Comparison of ENCODE assay signal across 8 cellular contexts in the genomic region with DNA sequence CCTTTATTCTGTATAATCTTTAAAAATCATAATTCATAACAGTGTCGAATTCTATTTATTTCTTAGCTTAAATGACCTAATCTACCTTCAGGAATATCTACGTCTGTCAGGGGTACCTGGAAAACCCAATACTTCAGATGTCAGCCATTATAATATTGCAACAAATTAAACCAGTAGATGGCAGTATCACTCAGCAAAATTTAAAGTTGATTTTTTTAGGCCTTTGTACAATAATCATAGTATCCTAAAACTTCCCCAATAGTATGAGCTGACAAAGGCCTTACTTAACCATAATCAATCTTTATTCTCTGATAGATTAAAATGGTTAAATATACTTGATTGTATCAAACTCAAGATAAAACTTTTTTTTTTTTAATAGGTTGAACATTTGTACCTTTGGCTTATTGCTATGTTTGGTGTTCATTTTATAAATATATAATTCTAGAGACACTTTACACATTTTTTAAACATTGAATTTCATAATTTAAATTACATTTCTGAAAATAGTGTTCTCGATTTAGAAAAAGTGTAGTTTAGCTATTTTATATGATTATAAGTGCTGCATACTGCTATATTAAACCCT.
A peak's percentile ranks its signal among the peaks of the same experiment; 100 is the strongest.
DNase-seq lines count a peak whose midpoint lies in the region; ATAC-seq, FAIRE-seq and TF ChIP-seq lines count a peak whose summit lies in the region.

No MANE protein-coding gene starts in this region.

- H3F3A ChIP-seq in Loucy (ENCODE audit: low read depth), result no peaks in the 10 kb centered on the region

- TF ChIP-seq EP300 in GM12878 (IDR thresholded peaks at IDR 0.05; ENCODE audit: borderline replicate concordance in 1 of 2, control insufficient read depth in 1 of 2, low read depth in 2 of 2, low read length in 2 of 2), result no peak

- SMC1A ChIA-PET in GM12878 (lab: Charles Lee; ENCODE audit: uncharacterized antibody, unreplicated experiment), result interaction anchor here (0.5 to 3.6 kb wide), 51 partner anchors 9 to 1843 kb away, joined by 3 to 39 read pairs (median 4); no protein-coding TSS in a partner anchor

- peak; percentile 49 for TF ChIP-seq RAD21 in GM12878 (IDR thresholded peaks at IDR 0.05; ENCODE audit: insufficient read depth, low read depth, low read length)

- no peaks in the 10 kb centered on the region for H3K4me1 Mint-ChIP-seq in activated T-cell treated with anti-CD3 and anti-CD28 coated beads, Interleukin-2, amount 50 U/mL, for 4 hours (ENCODE audit: low read depth)

- BruUV-seq in GM12878 (replicated peaks; lab: Mats Ljungman, UMichigan), result no TSS peak

- in situ Hi-C loops in GM12878 (cut with MboI), result loop anchor here (10.0 kb wide), 1 partner anchor 1154 kb away; no protein-coding TSS in a partner anchor

- WGBS in GM12878 (ENCODE audit: insufficient coverage, insufficient replicate concordance, low lambda C conversion rate, missing lambda C conversion rate), result 0% methylated on average over 3 of the region's 3 CpGs

- no peaks in the 10 kb centered on the region for H3K27me3 Mint-ChIP-seq in activated T-cell treated with anti-CD3 and anti-CD28 coated beads, Interleukin-2, amount 50 U/mL, for 4 hours (ENCODE audit: low read depth)

- no peaks in the 10 kb centered on the region for H3K36me3 Mint-ChIP-seq in activated T-cell treated with anti-CD3 and anti-CD28 coated beads, Interleukin-2, amount 50 U/mL, for 4 hours (ENCODE audit: insufficient read depth)

- H3K27me3 ChIP-seq in Loucy (ENCODE audit: insufficient read depth, low read length, poor library complexity, severe bottlenecking), result no peaks in the 10 kb centered on the region
- H3K27me3 ChIP-seq in GM12878 (replicated peaks in 1 of 2; ENCODE audit: control insufficient read depth in 2 of 2, insufficient read depth in 2 of 2, low read length in 1 of 2), result no peaks in the 10 kb centered on the region

- no peak for TF ChIP-seq POLR2A in GM12878 (IDR thresholded peaks at IDR 0.05; ENCODE audit: low read depth, low read length)
- no peak for TF ChIP-seq POLR2A in GM12891 (IDR thresholded peaks at IDR 0.05; ENCODE audit: low read depth, low read length)

- H3K4me1 ChIP-seq in Loucy (ENCODE audit: insufficient read depth, low read length, poor library complexity, severe bottlenecking) (no peaks in the 10 kb centered on the region), GM12878 (ENCODE audit: control insufficient read depth, insufficient read depth, low read length) (no peaks in the 10 kb centered on the region)

- H3K36me3 ChIP-seq in Loucy (ENCODE audit: insufficient read depth, low read length), result no peaks in the 10 kb centered on the region
- H3K36me3 ChIP-seq in GM12878 (ENCODE audit: control insufficient read depth in 2 of 2, insufficient read depth in 2 of 2, low read length in 1 of 2), result no peaks in the 10 kb centered on the region

- no peaks in the 10 kb centered on the region for H3K9me2 ChIP-seq in Loucy (replicated peaks; ENCODE audit: low read depth, low read length)

- intact Hi-C loops in GM12878 (cut with micrococcal nuclease; ENCODE audit: unreplicated experiment), result loop anchor here (2.0 to 5.0 kb wide), 3 partner anchors 110 to 1160 kb away; no protein-coding TSS in a partner anchor

- H3K4me3 Mint-ChIP-seq in activated T-cell treated with anti-CD3 and anti-CD28 coated beads, Interleukin-2, amount 50 U/mL, for 4 hours, result no peak overlapping the region

- H3K27ac ChIP-seq in GM12878 (ENCODE audit: control insufficient read depth, insufficient read depth), result no peak overlapping the region

- H3K4me3 ChIP-seq in Loucy (ENCODE audit: low read length, poor library complexity, severe bottlenecking) (no peak overlapping the region), GM12878 (no peak overlapping the region)

- RAD21 ChIA-PET in GM12878 (lab: Charles Lee; ENCODE audit: unreplicated experiment), result interaction anchor here (0.7 to 2.8 kb wide), 23 partner anchors 9 to 1492 kb away, joined by 3 to 30 read pairs (median 4); no protein-coding TSS in a partner anchor

- H3K9me3 Mint-ChIP-seq in activated T-cell treated with anti-CD3 and anti-CD28 coated beads, Interleukin-2, amount 50 U/mL, for 4 hours, result peaks cover 10% of the 10 kb centered on the region

- H3K4me2 ChIP-seq in Loucy (ENCODE audit: low read depth, low read length, poor library complexity, severe bottlenecking) (no peak overlapping the region), GM12878 (ENCODE audit: control insufficient read depth, insufficient read depth) (no peak overlapping the region)

- FAIRE-seq in GM12878 (lab: Jason Lieb, UNC), result peak; percentile 47
- no peak for FAIRE-seq in GM12891 (lab: Jason Lieb, UNC)

- no peaks in the 10 kb centered on the region for H3K79me2 ChIP-seq in Loucy (ENCODE audit: insufficient read depth, low read length)
- no peaks in the 10 kb centered on the region for H3K79me2 ChIP-seq in GM12878 (ENCODE audit: control insufficient read depth, insufficient read depth, low read length)

- no peak overlapping the region for H3K9ac ChIP-seq in Loucy (ENCODE audit: low read depth, low read length, poor library complexity, severe bottlenecking)
- H3K9ac ChIP-seq in GM12878 (ENCODE audit: control insufficient read depth, insufficient read depth, low read length), result no peak overlapping the region

- POLR2A ChIA-PET in GM12878 (lab: Charles Lee), result no interaction called here

- no peaks in the 10 kb centered on the region for H3K9me3 ChIP-seq in Loucy (ENCODE audit: insufficient read depth, low read depth, low read length)
- no peaks in the 10 kb centered on the region for H3K9me3 ChIP-seq in GM12878 (replicated peaks; ENCODE audit: control insufficient read depth, insufficient read depth, low read length)

- DNase-seq in AG09319 (ENCODE audit: extremely low read depth, low read depth) (no peak), GM12878 (ENCODE audit: low read depth, low spot score) (no peak), lung microvascular endothelial cell (ENCODE audit: low read depth in 2 of 2) (peak; percentile 7 to 18), GM12891 (ENCODE audit: insufficient read length, low spot score) (no peak), anterior cingulate cortex (lab: John Stamatoyannopoulos, UW) (no peak)
- no peak for DNase-seq in activated T-cell treated with anti-CD3 and anti-CD28 coated beads, Interleukin-2, amount 50 U/mL, for 4 hours

- ATAC-seq in GM19351 (IDR thresholded peaks at IDR 0.05; ENCODE audit: unreplicated experiment) (peak; percentile 84), GM12878 (peak; percentile 76)
- no peak for ATAC-seq in activated T-cell treated with anti-CD3 and anti-CD28 coated beads, Interleukin-2, amount 50 U/mL, for 4 hours

- TF ChIP-seq CTCF in AG09319 (IDR thresholded peaks at IDR 0.05; ENCODE audit: low read depth, low read length), result peak; percentile 31
- TF ChIP-seq CTCF in Loucy (conservative IDR thresholded peaks at IDR 0.05; ENCODE audit: low read length), result peak; percentile 74
- TF ChIP-seq CTCF in GM12878 (IDR thresholded peaks at IDR 0.05 in 2 of 3, conservative IDR thresholded peaks at IDR 0.05 in 1 of 3; ENCODE audit: control insufficient read depth in 2 of 3, extremely low read depth in 1 of 3, insufficient read depth in 1 of 3, low read depth in 3 of 3, low read length in 3 of 3), result peak; percentile 34 to 56 (median 35); a peak in 4 of 6 replicates

- H4K20me1 ChIP-seq in Loucy (ENCODE audit: insufficient read depth, low read length, poor library complexity, severe bottlenecking), result no peaks in the 10 kb centered on the region
- no peaks in the 10 kb centered on the region for H4K20me1 ChIP-seq in GM12878 (ENCODE audit: control insufficient read depth, insufficient read depth)

- H2AFZ ChIP-seq in Loucy (ENCODE audit: low read length) (no peak overlapping the region; the same call in 1 of the 2 replicates), GM12878 (ENCODE audit: control insufficient read depth, low read depth, low read length) (no peak overlapping the region)

- CTCF ChIA-PET in GM12878 (lab: Yijun Ruan, JAX), result interaction anchor here (0.6 to 3.5 kb wide), 47 partner anchors 8 to 1492 kb away, joined by 3 to 38 read pairs (median 4); no protein-coding TSS in a partner anchor

TF ChIP-seq in GM12878, 131 proteins besides CTCF, POLR2A, EP300 and RAD21:
- TF ChIP-seq YY1 (IDR thresholded peaks at IDR 0.05; ENCODE audit: low read depth, low read length) (peak; percentile 61; the same call in 1 of the 2 replicates), TCF12 (IDR thresholded peaks at IDR 0.05; ENCODE audit: low read depth, low read length) (no peak), SMC3 (IDR thresholded peaks at IDR 0.05; ENCODE audit: borderline replicate concordance, low read length) (peak; percentile 34; the same call in 1 of the 2 replicates)

TF ChIP-seq in GM12891, 5 proteins besides CTCF, POLR2A, EP300 and RAD21:
- TF ChIP-seq SPI1 (IDR thresholded peaks at IDR 0.05; ENCODE audit: low read depth, low read length) (no peak), TAF1 (IDR thresholded peaks at IDR 0.05; ENCODE audit: low read depth, low read length) (no peak), POU2F2 (IDR thresholded peaks at IDR 0.05; ENCODE audit: low read depth, low read length) (no peak), POLR2AphosphoS5 (IDR thresholded peaks at IDR 0.05; ENCODE audit: low read depth, low read length) (no peak), PAX5 (IDR thresholded peaks at IDR 0.05; ENCODE audit: insufficient read depth, low read length, severe bottlenecking) (no peak)

Comparison
In these comparisons a context has a peak if more than half of its experiments do, and no peak if none do; other contexts are left out.
1. DNase-seq: peak in lung microvascular endothelial cell (2 of 2); none in AG09319 (single experiment), GM12878 (single experiment), activated T-cell treated with anti-CD3 and anti-CD28 coated beads, Interleukin-2, amount 50 U/mL, for 4 hours (single experiment), GM12891 (single experiment) and anterior cingulate cortex (0 of 58).
2. ATAC-seq: peak in GM19351 (single experiment) and GM12878 (single experiment); none in activated T-cell treated with anti-CD3 and anti-CD28 coated beads, Interleukin-2, amount 50 U/mL, for 4 hours (0 of 2).
3. Peak in every context shown above with its lines, with median percentiles within 50 percentile points of each other: CTCF ChIP-seq.